1 cellular context compared by ENCODE assay signal in genomic region chr15:70160267-70160666, GRCh38.
TF ChIP-seq lines count a peak whose summit lies in the region.

No MANE protein-coding gene starts in this region.

TF ChIP-seq in SK-N-SH treated with all-trans-retinoic acid at 6 μM for 48 hours, 23 proteins besides CTCF, POLR2A, EP300 and RAD21 (continued from another document):
- TF ChIP-seq PATZ1 (CRISPR knock-in tag; IDR thresholded peaks at IDR 0.05; ENCODE audit: borderline replicate concordance) (no peak), RARB (CRISPR knock-in tag; IDR thresholded peaks at IDR 0.05) (no peak), TCF4 (CRISPR knock-in tag; IDR thresholded peaks at IDR 0.05; ENCODE audit: borderline replicate concordance) (no peak), ZC3H10 (CRISPR knock-in tag; IDR thresholded peaks at IDR 0.05) (no peak), TOX (CRISPR knock-in tag; IDR thresholded peaks at IDR 0.05; ENCODE audit: borderline replicate concordance) (no peak), ZNF70 (CRISPR knock-in tag; IDR thresholded peaks at IDR 0.05) (no peak), CSRNP3 (CRISPR knock-in tag; IDR thresholded peaks at IDR 0.05) (no peak), TSHZ2 (CRISPR knock-in tag; IDR thresholded peaks at IDR 0.05) (no peak), SNAI2 (CRISPR knock-in tag; IDR thresholded peaks at IDR 0.05) (no peak), ZNF565 (CRISPR knock-in tag; conservative IDR thresholded peaks at IDR 0.05; ENCODE audit: low read depth) (no peak), ISL1 (CRISPR knock-in tag; IDR thresholded peaks at IDR 0.05) (no peak), OSR1 (CRISPR knock-in tag; IDR thresholded peaks at IDR 0.05) (no peak), GLIS3 (CRISPR knock-in tag; IDR thresholded peaks at IDR 0.05) (no peak)
